In the genomic region with DNA sequence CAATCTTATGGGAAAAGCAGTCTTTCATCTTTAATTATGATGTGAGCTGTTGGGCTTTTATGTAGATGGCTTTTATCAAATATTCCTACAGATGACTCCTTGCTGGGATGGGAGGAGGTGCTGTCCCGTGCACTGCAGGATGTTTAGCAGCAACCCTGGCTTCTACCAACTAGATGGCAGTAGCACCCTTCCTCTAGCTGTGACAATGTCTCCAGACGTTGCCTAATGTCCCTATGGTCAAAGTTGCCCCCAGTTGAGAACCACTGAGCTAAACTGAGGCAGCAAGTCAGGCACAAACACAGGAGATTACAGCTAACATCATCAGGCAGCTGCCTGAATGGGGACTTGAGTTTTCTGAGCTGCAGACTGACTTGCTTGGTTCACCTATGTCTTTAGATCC, we compare ENCODE assay signal across 8 cellular contexts.
A peak's percentile ranks its signal among the peaks of the same experiment; 100 is the strongest.
DNase-seq lines count a peak whose midpoint lies in the region; ATAC-seq and TF ChIP-seq lines count a peak whose summit lies in the region.

No MANE protein-coding gene starts in this region.

- H3K4me2 ChIP-seq in MM.1S (ENCODE audit: low read depth, low read length), result no peak overlapping the region

- H3K4me3 ChIP-seq in right cardiac atrium (ENCODE audit: low read length) (no peak overlapping the region), MM.1S (ENCODE audit: low read length) (no peak overlapping the region), epithelial cell of proximal tubule (ENCODE audit: low read depth, low read length) (no peak overlapping the region), prostate gland (no peak overlapping the region)

- TF ChIP-seq CTCF in MM.1S (IDR thresholded peaks at IDR 0.05; ENCODE audit: low read length) (peak; percentile 65), epithelial cell of proximal tubule (conservative IDR thresholded peaks at IDR 0.05; ENCODE audit: low read depth, low read length) (peak; percentile 97), prostate gland (IDR thresholded peaks at IDR 0.05) (peak in 3 of 4 experiments; percentile 17 to 40 (median 32))

- no peaks in the 10 kb centered on the region for H3K79me2 ChIP-seq in MM.1S (ENCODE audit: low read length)

- no peak for TF ChIP-seq POLR2A in prostate gland (IDR thresholded peaks at IDR 0.05)

- no peaks in the 10 kb centered on the region for H3K27me3 ChIP-seq in right cardiac atrium (ENCODE audit: control insufficient read depth, insufficient read depth)
- H3K27me3 ChIP-seq in MM.1S (replicated peaks; ENCODE audit: insufficient read depth, low read length), result no peaks in the 10 kb centered on the region
- H3K27me3 ChIP-seq in prostate gland (replicated peaks; ENCODE audit: insufficient read depth), result no peaks in the 10 kb centered on the region

- no peaks in the 10 kb centered on the region for H3K4me1 ChIP-seq in right cardiac atrium (ENCODE audit: control insufficient read depth, insufficient read depth, low read length)
- no peaks in the 10 kb centered on the region for H3K4me1 ChIP-seq in MM.1S (ENCODE audit: low read length)
- no peaks in the 10 kb centered on the region for H3K4me1 ChIP-seq in prostate gland (replicated peaks)

- no peaks in the 10 kb centered on the region for H3K9me3 ChIP-seq in right cardiac atrium (ENCODE audit: control insufficient read depth, low read length)
- no peaks in the 10 kb centered on the region for H3K9me3 ChIP-seq in MM.1S (replicated peaks; ENCODE audit: insufficient read depth, low read length)
- no peaks in the 10 kb centered on the region for H3K9me3 ChIP-seq in prostate gland

- DNase-seq in Right ventricle myocardium inferior (ENCODE audit: missing footprints) (no peak), right cardiac atrium (no peak), MM.1S (peak; percentile 43), epithelial cell of proximal tubule (ENCODE audit: low read depth) (no peak), prostate gland (ENCODE audit: low spot score) (no peak)
- DNase-seq in activated CD4-positive, alpha-beta T cell treated with anti-CD3 and anti-CD28 coated beads, Interleukin-2, amount 50 U/mL, for 1 hour, result no peak

- no peaks in the 10 kb centered on the region for H3F3A ChIP-seq in MM.1S (ENCODE audit: insufficient read depth, low read length)

- intact Hi-C loops in Right ventricle myocardium inferior (cut with DNase I) (loop anchor here (2.0 kb wide), 1 partner anchor 293 kb away; no protein-coding TSS in a partner anchor), right cardiac atrium (cut with DNase I) (loop anchor here in 1 of 4 donors (10.0 kb wide), 1 partner anchor 289 kb away; no protein-coding TSS in a partner anchor), prostate gland (cut with DNase I) (no loop called here)

- WGBS in right cardiac atrium, result 3% methylated on average over 2 of the region's 2 CpGs
- WGBS in prostate gland, result 10% methylated on average over 2 of the region's 2 CpGs

- H3K27ac ChIP-seq in right cardiac atrium (ENCODE audit: low read length) (no peak overlapping the region), MM.1S (ENCODE audit: low read length) (no peak overlapping the region), prostate gland (no peak overlapping the region)

- H2AFZ ChIP-seq in MM.1S (ENCODE audit: low read length), result no peak overlapping the region

- no peak overlapping the region for H3K9ac ChIP-seq in MM.1S (ENCODE audit: low read length)

- H4K20me1 ChIP-seq in MM.1S (ENCODE audit: insufficient read depth, low read length), result no peaks in the 10 kb centered on the region

- no peaks in the 10 kb centered on the region for H3K9me2 ChIP-seq in MM.1S (replicated peaks; ENCODE audit: insufficient read depth, low read length)

- ATAC-seq in Right ventricle myocardium inferior (peak; percentile 34), right cardiac atrium (no peak), GM18520 (IDR thresholded peaks at IDR 0.05; ENCODE audit: unreplicated experiment) (no peak), GM21447 (IDR thresholded peaks at IDR 0.05; ENCODE audit: unreplicated experiment) (no peak)

- no peaks in the 10 kb centered on the region for H3K36me3 ChIP-seq in MM.1S (replicated peaks; ENCODE audit: insufficient read depth, low read length)
- no peaks in the 10 kb centered on the region for H3K36me3 ChIP-seq in prostate gland

Comparison
In these comparisons a context has a peak if more than half of its experiments do, and no peak if none do; other contexts are left out.
1. CTCF ChIP-seq: peak in every context shown above with its lines; median percentile 97 in epithelial cell of proximal tubule; 65 in MM.1S; 32 in prostate gland.